In the genomic region with DNA sequence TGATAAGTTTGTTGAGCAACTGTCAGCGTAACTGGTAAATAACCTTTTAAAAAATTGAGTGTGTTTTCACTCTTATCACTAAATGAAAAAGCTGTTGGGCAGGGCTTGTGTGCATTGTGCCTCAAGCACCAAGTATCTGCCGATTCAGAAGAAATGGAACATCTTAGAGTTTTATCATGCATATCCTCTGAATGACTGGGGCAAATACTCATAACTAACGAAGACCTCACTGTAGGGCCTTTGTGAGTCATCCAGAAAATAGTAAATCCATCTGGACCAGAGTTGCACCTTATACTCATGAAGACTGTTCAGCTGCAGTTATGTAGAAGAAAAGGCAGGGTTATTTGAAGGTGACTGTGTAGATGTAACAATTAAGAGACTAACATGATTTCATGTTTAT, we compare ENCODE assay signal across 8 cellular contexts.
DNase-seq lines count a peak whose midpoint lies in the region; ATAC-seq, FAIRE-seq and TF ChIP-seq lines count a peak whose summit lies in the region.
"Had no signal": no experiment of that assay in that cellular context is flagged by ENCODE, and none has a peak within 500 bp of the region (broad histone marks: within the 10 kb centered on the region; RNA-seq: fewer than 3 reads in every experiment).

No MANE protein-coding gene starts in this region.

- no peak overlapping the region for H3K4me3 ChIP-seq in OCI-LY3 (ENCODE audit: low read length)

- no peaks in the 10 kb centered on the region for H4K20me1 ChIP-seq in OCI-LY3 (ENCODE audit: insufficient read depth, low read length)

- no peak overlapping the region for H3K27ac ChIP-seq in OCI-LY3 (ENCODE audit: low read length)

- H3K4me1 ChIP-seq in OCI-LY3 (ENCODE audit: low read length), result peaks cover 8% of the 10 kb centered on the region

- no peak for DNase-seq in GM18507 (ENCODE audit: extremely low spot score, insufficient read length, low read depth)
- DNase-seq in kidney glomerular epithelial cell (lab: John Stamatoyannopoulos, UW), result peak; percentile 89
- no peak for DNase-seq in effector CD4-positive, alpha-beta T cell
- DNase-seq in islet precursor cell, result no peak
- DNase-seq: T-helper 17 cell had no signal

- no peak overlapping the region for H2AFZ ChIP-seq in OCI-LY3 (ENCODE audit: low read depth, low read length)

- TF ChIP-seq CTCF in OCI-LY3 (IDR thresholded peaks at IDR 0.05; ENCODE audit: low read depth, low read length), result no peak

- H3K27me3 ChIP-seq in OCI-LY3 (ENCODE audit: low read depth, low read length), result no peaks in the 10 kb centered on the region

- ATAC-seq in GM21576 (IDR thresholded peaks at IDR 0.05; ENCODE audit: unreplicated experiment) (peak; percentile 47), HG03135 (IDR thresholded peaks at IDR 0.05; ENCODE audit: unreplicated experiment) (no peak)
- ATAC-seq: T-helper 17 cell had no signal

- no peaks in the 10 kb centered on the region for H3K36me3 ChIP-seq in OCI-LY3 (replicated peaks; ENCODE audit: low read depth, low read length)

- 0 out of 2 replicates have a peak overlapping the region, but pooled peaks have one; percentile 2 for H3K4me2 ChIP-seq in OCI-LY3 (ENCODE audit: low read length)

- no peaks in the 10 kb centered on the region for H3K9me3 ChIP-seq in OCI-LY3 (ENCODE audit: insufficient read depth, low read length)

- peak; percentile 5 for FAIRE-seq in GM18507 (lab: Jason Lieb, UNC)

- H3K9ac ChIP-seq in OCI-LY3 (ENCODE audit: low read length), result no peak overlapping the region

- no peaks in the 10 kb centered on the region for H3K79me2 ChIP-seq in OCI-LY3 (ENCODE audit: low read length)
